Comparison of ENCODE assay signal across 13 cellular contexts in the genomic region with DNA sequence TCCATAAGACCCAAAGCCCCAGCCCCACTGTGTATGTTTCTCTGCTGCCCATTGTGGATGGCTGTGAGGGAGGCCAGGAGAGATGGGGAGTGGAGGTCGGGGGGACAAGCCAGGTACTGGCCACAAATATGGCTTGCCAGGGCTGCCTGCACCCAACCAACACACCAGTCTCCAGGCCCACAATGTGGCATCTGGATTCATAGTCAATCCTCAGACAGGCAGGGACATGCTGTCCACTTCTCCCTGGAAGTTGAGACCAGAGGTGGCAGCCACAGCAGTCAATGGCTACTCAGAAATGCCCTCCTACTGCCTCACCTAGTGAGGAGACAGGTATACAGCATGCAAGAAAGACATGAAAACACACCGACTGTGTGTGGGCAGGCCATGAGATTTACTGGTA.
DNase-seq lines count a peak whose midpoint lies in the region; ATAC-seq, FAIRE-seq and TF ChIP-seq lines count a peak whose summit lies in the region.
"Had no signal": no experiment of that assay in that cellular context is flagged by ENCODE, and none has a peak within 500 bp of the region (broad histone marks: within the 10 kb centered on the region; RNA-seq: fewer than 3 reads in every experiment).

No MANE protein-coding gene starts in this region.

- no peak for TF ChIP-seq POLR2A in body of pancreas (IDR thresholded peaks at IDR 0.05)

- H3K4me3 Mint-ChIP-seq in Calu3 (ENCODE audit: low read depth, unreplicated experiment) (peak overlapping the region; percentile 49), immature natural killer cell (no peak overlapping the region)

- ATAC-seq in body of pancreas, result no peak
- no peak for ATAC-seq in HG03135 (IDR thresholded peaks at IDR 0.05; ENCODE audit: unreplicated experiment)

- H3K9me3 Mint-ChIP-seq in Calu3 (ENCODE audit: low read depth, unreplicated experiment) (no peaks in the 10 kb centered on the region), immature natural killer cell (no peaks in the 10 kb centered on the region)

- H3K27ac ChIP-seq in body of pancreas, result peak overlapping the region; percentile 94 to 99 (median 97)
- H3K27ac ChIP-seq in kidney (ENCODE audit: low read depth in 2 of 2, low read length in 2 of 2), result peak overlapping the region; percentile 91 to 94
- H3K27ac ChIP-seq in skin epidermis, result peak overlapping the region in 18 of 21 experiments; percentile 7 to 80 (median 62)
- H3K27ac ChIP-seq: WERI-Rb-1 had no signal

- no peaks in the 10 kb centered on the region for H3K27me3 ChIP-seq in body of pancreas

- intact Hi-C loops in Calu3 (cut with micrococcal nuclease; ENCODE audit: unreplicated experiment), result loop anchor here (10.0 kb wide), 1 partner anchor 80 kb away; no protein-coding TSS in a partner anchor
- intact Hi-C loops in body of pancreas (cut with DNase I), result loop anchor here (10.0 kb wide), 1 partner anchor 50 kb away; no protein-coding TSS in a partner anchor
- intact Hi-C loops in kidney (cut with DNase I), result no loop called here

- H3K9me3 ChIP-seq in body of pancreas (no peaks in the 10 kb centered on the region), kidney (ENCODE audit: control insufficient read depth in 1 of 2, low read length in 2 of 2) (no peaks in the 10 kb centered on the region)

- H3K9ac ChIP-seq in kidney (ENCODE audit: low read length in 2 of 2), result peak overlapping the region in 1 of 2 donors; percentile 76

- 39 to 64% methylated on average over 2 of the region's 2 CpGs for WGBS in body of pancreas, 2 donors

- H3K4me1 ChIP-seq in body of pancreas, result peaks cover 87% of the 10 kb centered on the region
- H3K4me1 ChIP-seq in kidney (ENCODE audit: control insufficient read depth in 1 of 2, insufficient read depth in 1 of 2, low read depth in 1 of 2, low read length in 2 of 2), result peaks cover 54 to 63% of the 10 kb centered on the region in 2 donors

- peak overlapping the region; percentile 91 for H3K27ac Mint-ChIP-seq in Calu3 (ENCODE audit: unreplicated experiment)
- no peak overlapping the region for H3K27ac Mint-ChIP-seq in immature natural killer cell

- no TSS peak for BruUV-seq in Calu3 (replicated peaks; lab: Mats Ljungman, UMichigan)

- CTCF ChIA-PET in Calu3 (lab: Charles Lee), result interaction anchor here (0.7 kb wide), 1 partner anchor 966 kb away, joined by 3 read pairs; no protein-coding TSS in a partner anchor

- TF ChIP-seq CTCF in Calu3 (IDR thresholded peaks at IDR 0.05; ENCODE audit: unreplicated experiment), result no peak
- TF ChIP-seq CTCF in body of pancreas (IDR thresholded peaks at IDR 0.05), result no peak
- TF ChIP-seq CTCF in kidney (IDR thresholded peaks at IDR 0.05; ENCODE audit: borderline replicate concordance, extremely low read depth, insufficient read depth), result no peak

- H3K36me3 Mint-ChIP-seq in Calu3 (ENCODE audit: insufficient read depth, unreplicated experiment), result peaks cover 23% of the 10 kb centered on the region
- no peaks in the 10 kb centered on the region for H3K36me3 Mint-ChIP-seq in immature natural killer cell
- H3K36me3 Mint-ChIP-seq: activated naive CD8-positive, alpha-beta T cell had no signal

- no peak for DNase-seq in Calu3
- no peak for DNase-seq in body of pancreas
- DNase-seq in kidney, result no peak
- no peak for DNase-seq in COR-L47 (lab: John Stamatoyannopoulos, UW)
- DNase-seq in SK-N-DZ (ENCODE audit: low spot score), result no peak
- DNase-seq in immature natural killer cell, result no peak
- DNase-seq: DND-41, NCI-H187, NCI-H82, WERI-Rb-1 had no signal

- no peaks in the 10 kb centered on the region for H3K27me3 Mint-ChIP-seq in Calu3 (ENCODE audit: unreplicated experiment)
- peaks cover 2 to 4% (median 2%) of the 10 kb centered on the region in 3 donors for H3K27me3 Mint-ChIP-seq in immature natural killer cell (ENCODE audit: low read depth in 3 of 3)
- H3K27me3 Mint-ChIP-seq: activated naive CD8-positive, alpha-beta T cell had no signal

- H3K36me3 ChIP-seq in body of pancreas (replicated peaks in 1 of 2; ENCODE audit: insufficient read depth in 1 of 2, low read depth in 2 of 2) (no peaks in the 10 kb centered on the region), kidney (ENCODE audit: control insufficient read depth in 1 of 2, insufficient read depth in 2 of 2, low read length in 2 of 2) (no peaks in the 10 kb centered on the region)

- H3K4me1 Mint-ChIP-seq in Calu3 (ENCODE audit: low read depth, unreplicated experiment), result peaks cover 26% of the 10 kb centered on the region
- peaks cover 25 to 38% of the 10 kb centered on the region in 2 donors for H3K4me1 Mint-ChIP-seq in immature natural killer cell

- no peak for FAIRE-seq in kidney (lab: Jason Lieb, UNC)

- H3K4me3 ChIP-seq in body of pancreas (no peak overlapping the region), kidney (ENCODE audit: low read length in 2 of 2) (no peak overlapping the region), skin epidermis (no peak overlapping the region)
